ENCODE assay signal across 9 cellular contexts in genomic region chr13:91722267-91722884, GRCh38.
DNase-seq lines count a peak whose midpoint lies in the region; ATAC-seq, FAIRE-seq and TF ChIP-seq lines count a peak whose summit lies in the region.
"Had no signal": no experiment of that assay in that cellular context is flagged by ENCODE, and none has a peak within 500 bp of the region (broad histone marks: within the 10 kb centered on the region; RNA-seq: fewer than 3 reads in every experiment).

No MANE protein-coding gene starts in this region.

- H3K27me3 Mint-ChIP-seq in activated CD4-positive, alpha-beta T cell treated with anti-CD3 and anti-CD28 coated beads, Interleukin-2, amount 10 ng/mL, durations not matched to agents 24 days and 14 days, result no peaks in the 10 kb centered on the region

- intact Hi-C loops in body of pancreas (cut with DNase I) (no loop called here), lower lobe of right lung (cut with DNase I) (no loop called here)
- intact Hi-C loops in activated CD4-positive, alpha-beta T cell treated with anti-CD3 and anti-CD28 coated beads, Interleukin-2, amount 10 ng/mL, durations not matched to agents 24 days and 14 days (cut with micrococcal nuclease), result loop anchor here (1.0 to 2.0 kb wide), 2 partner anchors 348 to 588 kb away; no protein-coding TSS in a partner anchor

- no peak overlapping the region for H3K27ac Mint-ChIP-seq in activated CD4-positive, alpha-beta T cell treated with anti-CD3 and anti-CD28 coated beads, Interleukin-2, amount 10 ng/mL, durations not matched to agents 24 days and 14 days

- ATAC-seq in body of pancreas (no peak), lower lobe of right lung (peak in 1 of 2 donors; percentile 49), GM21381 (IDR thresholded peaks at IDR 0.05; ENCODE audit: unreplicated experiment) (no peak), GM18867 (IDR thresholded peaks at IDR 0.05; ENCODE audit: unreplicated experiment) (no peak)

- no peak overlapping the region for H3K27ac ChIP-seq in body of pancreas
- H3K27ac ChIP-seq in lower lobe of right lung, result no peak overlapping the region
- H3K27ac ChIP-seq: SJCRH30 had no signal

- H3K9me3 ChIP-seq in body of pancreas (peaks cover 0 to 3% (median 0%) of the 10 kb centered on the region in 3 donors), lower lobe of right lung (no peaks in the 10 kb centered on the region)
- H3K9me3 ChIP-seq: SJCRH30 had no signal

- H3K36me3 ChIP-seq in body of pancreas (replicated peaks in 1 of 2; ENCODE audit: insufficient read depth in 1 of 2, low read depth in 2 of 2), result no peaks in the 10 kb centered on the region
- no peaks in the 10 kb centered on the region for H3K36me3 ChIP-seq in lower lobe of right lung
- H3K36me3 ChIP-seq: SJCRH30 had no signal

- H3K4me1 Mint-ChIP-seq in activated CD4-positive, alpha-beta T cell treated with anti-CD3 and anti-CD28 coated beads, Interleukin-2, amount 10 ng/mL, durations not matched to agents 24 days and 14 days, result no peaks in the 10 kb centered on the region

- no peaks in the 10 kb centered on the region for H3K9me3 Mint-ChIP-seq in activated CD4-positive, alpha-beta T cell treated with anti-CD3 and anti-CD28 coated beads, Interleukin-2, amount 10 ng/mL, durations not matched to agents 24 days and 14 days

- FAIRE-seq in GM19239 (lab: Jason Lieb, UNC), result peak; percentile 42

- WGBS in body of pancreas, 2 donors, result 22 to 24% methylated on average over 4 of the region's 4 CpGs

- H3K36me3 Mint-ChIP-seq in activated CD4-positive, alpha-beta T cell treated with anti-CD3 and anti-CD28 coated beads, Interleukin-2, amount 10 ng/mL, durations not matched to agents 24 days and 14 days (ENCODE audit: low read depth), result no peaks in the 10 kb centered on the region

- peak; percentile 30 to 76 (median 49) for TF ChIP-seq CTCF in body of pancreas (IDR thresholded peaks at IDR 0.05)
- TF ChIP-seq CTCF in lower lobe of right lung (IDR thresholded peaks at IDR 0.05), result peak; percentile 57

- H3K27me3 ChIP-seq in body of pancreas (no peaks in the 10 kb centered on the region), lower lobe of right lung (ENCODE audit: low read depth) (no peaks in the 10 kb centered on the region)
- H3K27me3 ChIP-seq: SJCRH30 had no signal

- H3K4me1 ChIP-seq in body of pancreas (no peaks in the 10 kb centered on the region), lower lobe of right lung (no peaks in the 10 kb centered on the region)
- H3K4me1 ChIP-seq: SJCRH30 had no signal

- H3K4me3 Mint-ChIP-seq in activated CD4-positive, alpha-beta T cell treated with anti-CD3 and anti-CD28 coated beads, Interleukin-2, amount 10 ng/mL, durations not matched to agents 24 days and 14 days, result no peak overlapping the region

- H3K4me3 ChIP-seq in body of pancreas (no peak overlapping the region), lower lobe of right lung (no peak overlapping the region)
- H3K4me3 ChIP-seq: lung, SJCRH30 had no signal

- DNase-seq in GM19239 (ENCODE audit: insufficient read length, low spot score) (no peak), NCI-H1694 (lab: John Stamatoyannopoulos, UW) (peak; percentile 70), body of pancreas (no peak), lower lobe of right lung (no peak)
- no peak for DNase-seq in activated CD4-positive, alpha-beta T cell treated with anti-CD3 and anti-CD28 coated beads, Interleukin-2, amount 10 ng/mL, durations not matched to agents 24 days and 14 days

- no peak for TF ChIP-seq POLR2A in body of pancreas (IDR thresholded peaks at IDR 0.05)
